8 cellular contexts compared by ENCODE assay signal in genomic region chr13:112893570-112894422, GRCh38.
A peak's percentile ranks its signal among the peaks of the same experiment; 100 is the strongest.
DNase-seq lines count a peak whose midpoint lies in the region; ATAC-seq and TF ChIP-seq lines count a peak whose summit lies in the region.

No MANE protein-coding gene starts in this region.

- no peaks in the 10 kb centered on the region for H3K4me1 ChIP-seq in foreskin keratinocyte

- peaks cover 7 to 14% (median 13%) of the 10 kb centered on the region in 3 donors for H3K4me1 Mint-ChIP-seq in T-cell
- peaks cover 12% of the 10 kb centered on the region for H3K4me1 Mint-ChIP-seq in osteocyte (ENCODE audit: unreplicated experiment)

- POLR2A ChIA-PET in T-cell (lab: Charles Lee): no interaction called here

- CTCF ChIA-PET in T-cell (lab: Charles Lee): no interaction called here

- no peaks in the 10 kb centered on the region for H3K9me3 Mint-ChIP-seq in T-cell
- H3K9me3 Mint-ChIP-seq in osteocyte (ENCODE audit: unreplicated experiment): no peaks in the 10 kb centered on the region

- H3K27me3 Mint-ChIP-seq in T-cell: peaks cover 4 to 17% of the 10 kb centered on the region in 2 donors
- H3K27me3 Mint-ChIP-seq in osteocyte (ENCODE audit: unreplicated experiment): peaks cover 32% of the 10 kb centered on the region

- ATAC-seq in GM18867 (IDR thresholded peaks at IDR 0.05; ENCODE audit: unreplicated experiment) (peak; percentile 71), T-cell (replicated peaks in 1 of 4) (peak; percentile 65 to 82 (median 68)), foreskin keratinocyte (peak; percentile 52)

- H3K27ac Mint-ChIP-seq in T-cell (no peak overlapping the region), osteocyte (ENCODE audit: unreplicated experiment) (no peak overlapping the region)

- peak overlapping the region; percentile 9 to 40 (median 39) for H3K4me3 Mint-ChIP-seq in T-cell
- H3K4me3 Mint-ChIP-seq in osteocyte (ENCODE audit: unreplicated experiment): peak overlapping the region; percentile 42

- DNase-seq in AG20443 (ENCODE audit: low spot score): peak; percentile 61
- DNase-seq in HuH-7 (ENCODE audit: low spot score): peak; percentile 87
- DNase-seq in T-cell: peak in 10 of 34 experiments; percentile 12 to 38 (median 20)
- no peak for DNase-seq in foreskin keratinocyte
- DNase-seq in osteocyte (ENCODE audit: extremely low spot score, unreplicated experiment): no peak
- DNase-seq in activated CD4-positive, CD25-positive, alpha-beta regulatory T cell treated with anti-CD3 and anti-CD28 coated beads, Interleukin-2, amount 50 U/mL, for 72 hours: no peak
- no peak for DNase-seq in stimulated activated CD8-positive, alpha-beta memory T cell treated with anti-CD3 and anti-CD28 coated beads, Interleukin-4, amount 100 ng/mL, for 48 hours

- H3K36me3 Mint-ChIP-seq in T-cell: no peaks in the 10 kb centered on the region
- no peaks in the 10 kb centered on the region for H3K36me3 Mint-ChIP-seq in osteocyte (ENCODE audit: unreplicated experiment)

- no peak overlapping the region for H3K27ac ChIP-seq in foreskin keratinocyte

- TF ChIP-seq CTCF in foreskin keratinocyte (conservative IDR thresholded peaks at IDR 0.05) (no peak), osteocyte (IDR thresholded peaks at IDR 0.05) (no peak)

- H3K27me3 ChIP-seq in foreskin keratinocyte: peaks cover 67% of the 10 kb centered on the region

Comparison
In these comparisons a context has a peak if more than half of its experiments do, and no peak if none do; other contexts are left out.
1. DNase-seq: peak in AG20443 (single experiment) and HuH-7 (single experiment); none in foreskin keratinocyte (0 of 2), osteocyte (single experiment), activated CD4-positive, CD25-positive, alpha-beta regulatory T cell treated with anti-CD3 and anti-CD28 coated beads, Interleukin-2, amount 50 U/mL, for 72 hours (single experiment) and stimulated activated CD8-positive, alpha-beta memory T cell treated with anti-CD3 and anti-CD28 coated beads, Interleukin-4, amount 100 ng/mL, for 48 hours (single experiment).
2. Peak in every context shown above with its lines, with median percentiles within 50 percentile points of each other: ATAC-seq.